In the genomic region with DNA sequence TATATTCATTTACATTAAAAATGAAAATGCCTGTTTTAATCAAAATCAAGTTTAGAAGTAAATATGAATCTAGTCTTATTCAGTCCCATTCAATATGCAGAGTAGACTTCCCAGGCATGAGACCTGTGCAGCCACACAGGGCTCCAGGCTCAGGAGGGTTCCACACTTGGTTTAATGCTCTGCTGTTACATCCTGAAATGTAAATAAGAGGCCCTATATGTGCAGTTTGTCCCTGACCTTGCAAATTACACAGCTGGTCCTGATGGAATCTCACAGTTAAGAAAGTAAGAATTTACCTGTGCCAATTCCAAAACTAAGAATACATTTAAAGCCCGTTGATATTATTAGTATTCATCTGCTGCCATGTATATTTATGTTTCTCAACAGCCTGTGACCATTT, we compare ENCODE assay signal across 17 cellular contexts.
DNase-seq lines count a peak whose midpoint lies in the region; ATAC-seq and TF ChIP-seq lines count a peak whose summit lies in the region.
"Had no signal": no experiment of that assay in that cellular context is flagged by ENCODE, and none has a peak within 500 bp of the region (broad histone marks: within the 10 kb centered on the region; RNA-seq: fewer than 3 reads in every experiment).

No MANE protein-coding gene starts in this region.

- H3K56ac ChIP-seq in IMR-90 (ENCODE audit: extremely low read depth, insufficient read depth, low read length) (no peak overlapping the region), H9 (ENCODE audit: insufficient read length, low read depth, low read length) (no peak overlapping the region)

- H3T11ph ChIP-seq in H9 (ENCODE audit: low read length), result no peak overlapping the region

- no peak overlapping the region for H3K14ac ChIP-seq in IMR-90 (replicated peaks; ENCODE audit: low read depth, low read length)
- H3K14ac ChIP-seq in H9 (ENCODE audit: insufficient read depth, low read length), result no peak overlapping the region

- dilution Hi-C loops in IMR-90 (cut with HindIII; ENCODE audit: low sequenced_read_pairs, unreplicated experiment), result no loop called here

- no peaks in the 10 kb centered on the region for H3K9me1 ChIP-seq in IMR-90 (ENCODE audit: insufficient read depth, low read length)

- H3K4ac ChIP-seq in IMR-90 (ENCODE audit: low read depth, low read length), result no peak overlapping the region
- no peak overlapping the region for H3K4ac ChIP-seq in H9 (ENCODE audit: low read depth, low read length)

- H3K4me3 Mint-ChIP-seq in H9, result no peak overlapping the region
- H3K4me3 Mint-ChIP-seq: CD4-positive, alpha-beta T cell had no signal

- H3K36me3 ChIP-seq in IMR-90 (ENCODE audit: control insufficient read depth, insufficient read depth, low read length), result 0 out of 2 replicates have a peak, but pooled peaks cover 1% of the 10 kb centered on the region

- H2BK20ac ChIP-seq in IMR-90 (ENCODE audit: low read depth, low read length) (no peak overlapping the region), H9 (ENCODE audit: low read depth, low read length, poor library complexity, severe bottlenecking) (no peak overlapping the region)

- H4K5ac ChIP-seq in IMR-90 (ENCODE audit: low read depth, low read length) (no peak overlapping the region), H9 (ENCODE audit: insufficient read length, low read depth, low read length) (no peak overlapping the region)

- H3K27me3 ChIP-seq in IMR-90 (ENCODE audit: control insufficient read depth, insufficient read depth, low read length) (no peaks in the 10 kb centered on the region), H9 (ENCODE audit: insufficient read depth, low read length) (no peaks in the 10 kb centered on the region)

- CTCF ChIA-PET in IMR-90 (lab: Yijun Ruan, JAX), result no interaction called here

- intact Hi-C loops in IMR-90 (cut with micrococcal nuclease), result no loop called here

- no peak overlapping the region for H3K9ac ChIP-seq in IMR-90 (ENCODE audit: low read depth, low read length)
- no peak overlapping the region for H3K9ac ChIP-seq in H9 (ENCODE audit: extremely low read depth, insufficient read length, low read length)

- no peaks in the 10 kb centered on the region for H3K27me3 Mint-ChIP-seq in H9 (ENCODE audit: low read depth)
- H3K27me3 Mint-ChIP-seq: CD4-positive, alpha-beta T cell had no signal

- POLR2A ChIA-PET in IMR-90 (lab: Charles Lee; ENCODE audit: unreplicated experiment), result no interaction called here

- no peak overlapping the region for H2AFZ ChIP-seq in IMR-90 (replicated peaks; ENCODE audit: low read length, poor library complexity)
- H2AFZ ChIP-seq in H9 (ENCODE audit: low read length), result no peak overlapping the region

- DNase-seq in NCI-H146 (lab: John Stamatoyannopoulos, UW) (peak; percentile 30), NCI-H146 treated with DMSO at 0.1 percent for 48 hours (lab: John Stamatoyannopoulos, UW; ENCODE audit: unreplicated experiment) (no peak), IMR-90 (no peak), caudate nucleus (lab: John Stamatoyannopoulos, UW) (no peak), H9 (no peak), HT-29 (ENCODE audit: low spot score) (no peak)
- DNase-seq: AML-193; Caco-2; CD4-positive, alpha-beta T cell; GOT3; Karpas-422; KBM-7 had no signal

- no peaks in the 10 kb centered on the region for H3K9me3 Mint-ChIP-seq in H9
- H3K9me3 Mint-ChIP-seq: CD4-positive, alpha-beta T cell had no signal

- TF ChIP-seq POLR2A in IMR-90 (IDR thresholded peaks at IDR 0.05; ENCODE audit: low read depth, low read length), result no peak

- H2BK12ac ChIP-seq in H9 (ENCODE audit: insufficient read length, low read depth, low read length), result no peak overlapping the region

- H2AK5ac ChIP-seq in IMR-90 (ENCODE audit: low read depth, low read length) (no peak overlapping the region), H9 (ENCODE audit: insufficient read length, low read length) (no peak overlapping the region)

- H3K27ac ChIP-seq in IMR-90 (ENCODE audit: insufficient read depth, low read length) (no peak overlapping the region), caudate nucleus (ENCODE audit: low read depth, low read length) (peak overlapping the region; percentile 16), H9 (ENCODE audit: insufficient read length, low read depth, low read length) (no peak overlapping the region)
- H3K27ac ChIP-seq: 22Rv1, C4-2B had no signal

- H3K18ac ChIP-seq in IMR-90 (ENCODE audit: low read depth, low read length) (no peak overlapping the region), H9 (ENCODE audit: insufficient read length, low read depth, low read length) (no peak overlapping the region)

- in situ Hi-C loops in IMR-90 (cut with MboI; ENCODE audit: low sequenced_read_pairs), result no loop called here

- 0 out of 2 replicates have a peak overlapping the region, but pooled peaks have one; percentile 27 for H3K23ac ChIP-seq in IMR-90 (ENCODE audit: low read depth, low read length)
- no peak overlapping the region for H3K23ac ChIP-seq in H9 (ENCODE audit: insufficient read length, low read depth, low read length)

- no peak overlapping the region for H2AK9ac ChIP-seq in IMR-90 (replicated peaks; ENCODE audit: low read depth, low read length, poor library complexity)

- no peak overlapping the region for H3K4me3 ChIP-seq in IMR-90 (ENCODE audit: insufficient read depth, low read depth, low read length)
- H3K4me3 ChIP-seq: A549, HAP-1 had no signal

- peaks cover 4% of the 10 kb centered on the region for H3K4me1 ChIP-seq in IMR-90 (ENCODE audit: control insufficient read depth, insufficient read depth, low read length)
- H3K4me1 ChIP-seq in H9 (ENCODE audit: insufficient read depth, low read length), result no peaks in the 10 kb centered on the region
- H3K4me1 ChIP-seq: Caco-2, HAP-1 had no signal

- H3K79me1 ChIP-seq in IMR-90 (ENCODE audit: low read depth in 1 of 2, low read length in 2 of 2) (peaks cover 0 to 12% of the 10 kb centered on the region in 2 experiments; a peak in 3 of 4 replicates), H9 (ENCODE audit: insufficient read depth, low read depth, low read length, poor library complexity, severe bottlenecking) (no peaks in the 10 kb centered on the region)

- H3K23me2 ChIP-seq in H9 (ENCODE audit: insufficient read length, low read depth, low read length, poor library complexity, severe bottlenecking), result no peaks in the 10 kb centered on the region

- H3K9me3 ChIP-seq in IMR-90 (ENCODE audit: control insufficient read depth, insufficient read depth, low read length) (no peaks in the 10 kb centered on the region), H9 (ENCODE audit: control insufficient read depth, low read depth, low read length) (no peaks in the 10 kb centered on the region)
- H3K9me3 ChIP-seq: A549, Caco-2, HAP-1 had no signal

- no peak overlapping the region for H2BK120ac ChIP-seq in IMR-90 (ENCODE audit: low read depth, low read length)
- H2BK120ac ChIP-seq in H9 (ENCODE audit: low read depth, low read length, poor library complexity, severe bottlenecking), result no peak overlapping the region

- H3K4me2 ChIP-seq in IMR-90 (ENCODE audit: low read depth, low read length) (no peak overlapping the region), H9 (ENCODE audit: insufficient read depth, insufficient read length, low read length) (no peak overlapping the region)
- H3K4me2 ChIP-seq: A549 had no signal

- no peaks in the 10 kb centered on the region for H3K36me3 Mint-ChIP-seq in H9 (ENCODE audit: insufficient read depth in 1 of 3, low read depth in 3 of 3)

- no peak for ATAC-seq in IMR-90 (ENCODE audit: low read depth)
- no peak for ATAC-seq in HG02970 (IDR thresholded peaks at IDR 0.05; ENCODE audit: low FRiP score, unreplicated experiment)
- ATAC-seq: A549 had no signal

- WGBS in IMR-90 (ENCODE audit: extremely low coverage in 2 of 2, insufficient read length in 1 of 2), 2 experiments, result no CpG with 5 or more reads among the region's 1 CpG
- WGBS in H9 (ENCODE audit: extremely low coverage, insufficient read length, low lambda C conversion rate), result no CpG with 5 or more reads among the region's 1 CpG

- no peak for TF ChIP-seq RAD21 in IMR-90 (IDR thresholded peaks at IDR 0.05; ENCODE audit: low read length)

- BruUV-seq in IMR-90 (replicated peaks; lab: Mats Ljungman, UMichigan), result no TSS peak

- H2BK15ac ChIP-seq in IMR-90 (ENCODE audit: low read depth, low read length) (no peak overlapping the region), H9 (ENCODE audit: low read depth, low read length) (no peak overlapping the region)

- H3K27ac Mint-ChIP-seq in H9, result no peak overlapping the region
- H3K27ac Mint-ChIP-seq: CD4-positive, alpha-beta T cell had no signal

- H4K8ac ChIP-seq in IMR-90 (ENCODE audit: low read depth in 2 of 2, low read length in 2 of 2) (no peak overlapping the region), H9 (replicated peaks; ENCODE audit: insufficient read length, low read depth, low read length) (no peak overlapping the region)

- H3K4me1 Mint-ChIP-seq in H9, result 0 out of 4 replicates have a peak, but pooled peaks cover 0 to 2% of the 10 kb centered on the region in 2 experiments

- H2BK5ac ChIP-seq in IMR-90 (ENCODE audit: low read depth, low read length, poor library complexity, severe bottlenecking) (no peak overlapping the region), H9 (ENCODE audit: insufficient read length, low read length) (no peak overlapping the region)

- H4K20me1 ChIP-seq in IMR-90 (ENCODE audit: insufficient read depth, low read length), result no peaks in the 10 kb centered on the region
- H4K20me1 ChIP-seq in H9 (ENCODE audit: control insufficient read depth, insufficient read depth, insufficient read length), result no peaks in the 10 kb centered on the region

- H3K79me2 ChIP-seq in H9 (ENCODE audit: insufficient read depth, low read length), result no peaks in the 10 kb centered on the region

- no peak overlapping the region for H4K91ac ChIP-seq in IMR-90 (ENCODE audit: insufficient read depth, low read depth, low read length)
- H4K91ac ChIP-seq in H9 (ENCODE audit: insufficient read length, low read depth, low read length), result no peak overlapping the region

- TF ChIP-seq CTCF in IMR-90 (conservative IDR thresholded peaks at IDR 0.05; ENCODE audit: low read depth, low read length) (no peak), H9 (conservative IDR thresholded peaks at IDR 0.05) (no peak)

TF ChIP-seq in IMR-90, 13 proteins besides CTCF, POLR2A, EP300 and RAD21:
- TF ChIP-seq FOS (IDR thresholded peaks at IDR 0.05; ENCODE audit: low read depth, low read length) (no peak), CEBPB (IDR thresholded peaks at IDR 0.05; ENCODE audit: low read depth, low read length) (no peak)
